In genomic region chrX:530726-531610, GRCh38 we compare ENCODE assay signal across 21 cellular contexts.
DNase-seq lines count a peak whose midpoint lies in the region.
"Had no signal": no experiment of that assay in that cellular context is flagged by ENCODE, and none has a peak within 500 bp of the region (broad histone marks: within the 10 kb centered on the region; RNA-seq: fewer than 3 reads in every experiment).

No MANE protein-coding gene starts in this region.

- H3K27ac ChIP-seq in Karpas-422 (ENCODE audit: low read length) (peak overlapping the region; percentile 84), iPS DF 6.9 (ENCODE audit: low read length) (no peak overlapping the region), substantia nigra (ENCODE audit: low read depth, low read length, poor library complexity, severe bottlenecking) (no peak overlapping the region)
- H3K27ac ChIP-seq: C4-2B, PC-9, SJCRH30 had no signal

- H3K27me3 ChIP-seq in H7 (ENCODE audit: control insufficient read depth, insufficient read depth, low read length) (peaks cover 8% of the 10 kb centered on the region), Karpas-422 (ENCODE audit: low read length) (no peaks in the 10 kb centered on the region), iPS DF 6.9 (ENCODE audit: control insufficient read depth, insufficient read depth, low read length) (no peaks in the 10 kb centered on the region)
- H3K27me3 ChIP-seq: SJCRH30 had no signal

- peak overlapping the region; percentile 16 for H2AFZ ChIP-seq in Karpas-422 (ENCODE audit: low read length)
- H2AFZ ChIP-seq: PC-9 had no signal

- peak overlapping the region; percentile 59 for H3K4me2 ChIP-seq in Karpas-422 (ENCODE audit: low read depth, low read length, poor library complexity, severe bottlenecking)
- H3K4me2 ChIP-seq: PC-9 had no signal

- peak overlapping the region; percentile 53 for H3K9ac ChIP-seq in Karpas-422 (ENCODE audit: low read length)

- H4K20me1 ChIP-seq in Karpas-422 (ENCODE audit: insufficient read depth, low read depth, low read length), result no peaks in the 10 kb centered on the region

- H3K79me2 ChIP-seq in Karpas-422 (ENCODE audit: low read length), result no peaks in the 10 kb centered on the region

- DNase-seq in H7 (peak; percentile 62), Karpas-422 (no peak), iPS DF 6.9 (ENCODE audit: low read depth, low spot score) (peak; percentile 29), DMS79 (lab: John Stamatoyannopoulos, UW) (no peak), NCI-H2081 (lab: John Stamatoyannopoulos, UW) (no peak), H4 (ENCODE audit: low spot score) (no peak), substantia nigra (lab: John Stamatoyannopoulos, UW) (no peak)
- DNase-seq: ACHN, AML-193, DND-41, GDM1, GOT3, KBM-7, MV-4-11, NCI-H1694 treated with DMSO at 0.1 percent for 48 hours, NCI-H2107, NCI-H345, NCI-H526, PC-9, SJCRH30 had no signal

- H3K9me2 ChIP-seq in Karpas-422 (replicated peaks; ENCODE audit: insufficient read depth, low read length), result no peaks in the 10 kb centered on the region

- H3K4me3 ChIP-seq in H7 (ENCODE audit: insufficient read depth, low read depth, low read length) (no peak overlapping the region), Karpas-422 (ENCODE audit: low read length) (peak overlapping the region; percentile 51), iPS DF 6.9 (ENCODE audit: low read length) (no peak overlapping the region)
- H3K4me3 ChIP-seq: PC-9, SJCRH30 had no signal

- H3K36me3 ChIP-seq in H7 (replicated peaks; ENCODE audit: control insufficient read depth, insufficient read depth, low read length) (no peaks in the 10 kb centered on the region), Karpas-422 (ENCODE audit: insufficient read depth, low read length) (no peaks in the 10 kb centered on the region; the same call in 1 of the 2 replicates), iPS DF 6.9 (ENCODE audit: control insufficient read depth, insufficient read depth, low read length) (no peaks in the 10 kb centered on the region)
- H3K36me3 ChIP-seq: SJCRH30 had no signal

- no CpG with 5 or more reads among the region's 19 CpGs for WGBS in iPS DF 6.9 (ENCODE audit: insufficient coverage, insufficient read length)

- H3K9me3 ChIP-seq in Karpas-422 (ENCODE audit: low read length), result no peaks in the 10 kb centered on the region
- no peaks in the 10 kb centered on the region for H3K9me3 ChIP-seq in iPS DF 6.9 (ENCODE audit: control insufficient read depth, insufficient read depth, low read length)
- H3K9me3 ChIP-seq: SJCRH30 had no signal

- peaks cover 28% of the 10 kb centered on the region for H3K4me1 ChIP-seq in Karpas-422 (ENCODE audit: low read length)
- 0 out of 2 replicates have a peak, but pooled peaks cover 1% of the 10 kb centered on the region for H3K4me1 ChIP-seq in iPS DF 6.9 (ENCODE audit: control insufficient read depth, insufficient read depth, low read length)
- H3K4me1 ChIP-seq: SJCRH30 had no signal

Comparison
In these comparisons a context has a peak if more than half of its experiments do, and no peak if none do; other contexts are left out.
1. DNase-seq: peak in H7 (single experiment) and iPS DF 6.9 (single experiment); none in Karpas-422 (single experiment), DMS79 (single experiment), NCI-H2081 (0 of 2), H4 (single experiment) and substantia nigra (0 of 49).